Comparison of ENCODE assay signal across 2 cellular contexts in the genomic region with DNA sequence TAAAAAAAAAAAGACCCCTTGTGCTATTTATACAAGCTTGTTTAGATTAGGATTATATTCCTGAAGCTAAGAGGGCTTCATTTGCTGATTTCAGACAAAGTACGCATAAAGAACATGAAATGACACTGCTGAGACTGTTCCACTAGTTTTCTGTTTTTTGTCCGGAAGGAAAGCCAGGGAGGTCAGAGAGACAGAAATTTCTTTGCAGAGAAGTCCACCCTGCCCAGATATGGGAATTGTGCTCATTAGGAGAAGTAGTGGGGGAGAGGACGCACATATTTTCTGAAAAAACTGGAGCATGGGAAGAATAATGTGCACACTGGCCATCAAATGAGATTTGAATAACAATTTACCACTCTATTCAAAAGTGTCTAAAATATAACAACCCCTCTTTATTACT.
TF ChIP-seq lines count a peak whose summit lies in the region.

No MANE protein-coding gene starts in this region.

TF ChIP-seq in liver, 16 proteins besides CTCF, POLR2A, EP300 and RAD21:
- TF ChIP-seq YY1 (IDR thresholded peaks at IDR 0.05) = no peak
- no peak for TF ChIP-seq FOXA2 (IDR thresholded peaks at IDR 0.05)
- no peak for TF ChIP-seq TAF1 (conservative IDR thresholded peaks at IDR 0.05)
- TF ChIP-seq EGR1 (IDR thresholded peaks at IDR 0.05; ENCODE audit: low read depth in 2 of 2) = no peak
- no peak for TF ChIP-seq JUND (IDR thresholded peaks at IDR 0.05)
- TF ChIP-seq FOXA1 (IDR thresholded peaks at IDR 0.05) = no peak
- TF ChIP-seq, protein P1, sequence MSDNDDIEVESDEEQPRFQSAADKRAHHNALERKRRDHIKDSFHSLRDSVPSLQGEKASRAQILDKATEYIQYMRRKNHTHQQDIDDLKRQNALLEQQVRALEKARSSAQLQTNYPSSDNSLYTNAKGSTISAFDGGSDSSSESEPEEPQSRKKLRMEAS (IDR thresholded peaks at IDR 0.05) = no peak
- TF ChIP-seq RXRA (IDR thresholded peaks at IDR 0.05) = peak in 1 of 2 donors; percentile 15
- TF ChIP-seq ATF3 (IDR thresholded peaks at IDR 0.05) = no peak
- no peak for TF ChIP-seq ZBTB33 (IDR thresholded peaks at IDR 0.05)
- TF ChIP-seq GABPA (IDR thresholded peaks at IDR 0.05 in 1 of 2, conservative IDR thresholded peaks at IDR 0.05 in 1 of 2) = no peak
- TF ChIP-seq, protein P2, sequence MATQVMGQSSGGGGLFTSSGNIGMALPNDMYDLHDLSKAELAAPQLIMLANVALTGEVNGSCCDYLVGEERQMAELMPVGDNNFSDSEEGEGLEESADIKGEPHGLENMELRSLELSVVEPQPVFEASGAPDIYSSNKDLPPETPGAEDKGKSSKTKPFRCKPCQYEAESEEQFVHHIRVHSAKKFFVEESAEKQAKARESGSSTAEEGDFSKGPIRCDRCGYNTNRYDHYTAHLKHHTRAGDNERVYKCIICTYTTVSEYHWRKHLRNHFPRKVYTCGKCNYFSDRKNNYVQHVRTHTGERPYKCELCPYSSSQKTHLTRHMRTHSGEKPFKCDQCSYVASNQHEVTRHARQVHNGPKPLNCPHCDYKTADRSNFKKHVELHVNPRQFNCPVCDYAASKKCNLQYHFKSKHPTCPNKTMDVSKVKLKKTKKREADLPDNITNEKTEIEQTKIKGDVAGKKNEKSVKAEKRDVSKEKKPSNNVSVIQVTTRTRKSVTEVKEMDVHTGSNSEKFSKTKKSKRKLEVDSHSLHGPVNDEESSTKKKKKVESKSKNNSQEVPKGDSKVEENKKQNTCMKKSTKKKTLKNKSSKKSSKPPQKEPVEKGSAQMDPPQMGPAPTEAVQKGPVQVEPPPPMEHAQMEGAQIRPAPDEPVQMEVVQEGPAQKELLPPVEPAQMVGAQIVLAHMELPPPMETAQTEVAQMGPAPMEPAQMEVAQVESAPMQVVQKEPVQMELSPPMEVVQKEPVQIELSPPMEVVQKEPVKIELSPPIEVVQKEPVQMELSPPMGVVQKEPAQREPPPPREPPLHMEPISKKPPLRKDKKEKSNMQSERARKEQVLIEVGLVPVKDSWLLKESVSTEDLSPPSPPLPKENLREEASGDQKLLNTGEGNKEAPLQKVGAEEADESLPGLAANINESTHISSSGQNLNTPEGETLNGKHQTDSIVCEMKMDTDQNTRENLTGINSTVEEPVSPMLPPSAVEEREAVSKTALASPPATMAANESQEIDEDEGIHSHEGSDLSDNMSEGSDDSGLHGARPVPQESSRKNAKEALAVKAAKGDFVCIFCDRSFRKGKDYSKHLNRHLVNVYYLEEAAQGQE (IDR thresholded peaks at IDR 0.05) = no peak
- TF ChIP-seq SP1 (IDR thresholded peaks at IDR 0.05) = peak; percentile 13
- peak; percentile 91 for TF ChIP-seq NR2F2 (IDR thresholded peaks at IDR 0.05)
- TF ChIP-seq HNF4G (IDR thresholded peaks at IDR 0.05) = no peak

TF ChIP-seq in HepG2, 621 proteins besides CTCF, POLR2A, EP300 and RAD21:
- TF ChIP-seq, protein P3, sequence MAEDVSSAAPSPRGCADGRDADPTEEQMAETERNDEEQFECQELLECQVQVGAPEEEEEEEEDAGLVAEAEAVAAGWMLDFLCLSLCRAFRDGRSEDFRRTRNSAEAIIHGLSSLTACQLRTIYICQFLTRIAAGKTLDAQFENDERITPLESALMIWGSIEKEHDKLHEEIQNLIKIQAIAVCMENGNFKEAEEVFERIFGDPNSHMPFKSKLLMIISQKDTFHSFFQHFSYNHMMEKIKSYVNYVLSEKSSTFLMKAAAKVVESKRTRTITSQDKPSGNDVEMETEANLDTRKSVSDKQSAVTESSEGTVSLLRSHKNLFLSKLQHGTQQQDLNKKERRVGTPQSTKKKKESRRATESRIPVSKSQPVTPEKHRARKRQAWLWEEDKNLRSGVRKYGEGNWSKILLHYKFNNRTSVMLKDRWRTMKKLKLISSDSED (CRISPR knock-in tag; IDR thresholded peaks at IDR 0.05) = no peak
TF ChIP-seq in HepG2: peak in this region for 0.
